ENCODE assay signal across 9 cellular contexts in the genomic region with DNA sequence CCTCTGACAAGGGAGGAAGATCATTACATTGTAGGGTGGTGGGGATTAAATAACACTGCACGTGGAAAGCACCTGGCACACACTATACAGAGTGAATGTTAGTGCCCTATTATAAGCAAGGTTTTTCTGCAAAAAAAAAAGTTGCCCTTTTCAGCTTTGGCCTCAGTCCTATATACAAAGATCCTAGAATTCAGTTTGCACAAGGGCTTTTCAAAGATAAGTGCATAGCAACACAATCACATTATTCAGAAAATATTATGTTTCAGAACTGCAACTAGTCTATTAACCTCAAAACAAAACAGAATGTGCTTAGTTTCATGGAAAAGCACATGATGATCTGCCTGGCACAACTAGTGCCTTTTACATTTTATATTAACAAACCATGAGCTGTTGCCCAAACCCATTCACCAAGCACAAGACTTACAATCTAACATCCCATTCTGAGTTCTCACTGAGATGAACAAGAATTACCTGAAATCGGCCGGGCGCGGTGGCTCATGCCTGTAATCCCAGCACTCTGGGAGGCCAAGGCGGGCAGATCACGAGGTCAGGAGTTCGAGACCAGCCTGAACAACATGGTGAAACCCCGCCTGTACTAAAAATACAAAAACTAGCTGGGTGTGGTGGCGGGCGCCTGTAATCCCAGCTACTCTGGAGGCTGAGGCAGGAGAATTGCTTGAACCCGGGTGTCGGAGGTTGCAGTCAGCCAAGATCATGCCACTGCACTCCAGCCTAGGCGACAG. TPM values are rescaled to one million over a fixed set of nuclear protein-coding genes. Genes with fewer than 3 reads are reported as not detected.
DNase-seq lines count a peak whose midpoint lies in the region; ATAC-seq and TF ChIP-seq lines count a peak whose summit lies in the region.
"Had no signal": no experiment of that assay in that cellular context is flagged by ENCODE, and none has a peak within 500 bp of the region (broad histone marks: within the 10 kb centered on the region; RNA-seq: fewer than 3 reads in every experiment).

No MANE protein-coding gene starts in this region.

- peak overlapping the region; percentile 98; the same call in 1 of the 2 replicates for H3K4me3 ChIP-seq in GM12864 (ENCODE audit: low read depth, low read length)

- H3K27me3 Mint-ChIP-seq in neural crest cell (ENCODE audit: low read depth): no peaks in the 10 kb centered on the region

- peak overlapping the region; percentile 74 for H3K4me3 Mint-ChIP-seq in neural crest cell

- no peaks in the 10 kb centered on the region for H3K9me3 Mint-ChIP-seq in neural crest cell

- DNase-seq in GM12864 (ENCODE audit: low read depth) (no peak), NCI-H2029 (lab: John Stamatoyannopoulos, UW) (peak; percentile 56), cerebellar cortex (ENCODE audit: low spot score) (peak; percentile 13), neural crest cell (ENCODE audit: low read depth, low spot score) (no peak), CD1c-positive myeloid dendritic cell (ENCODE audit: extremely low spot score) (no peak), activated gamma-delta T cell treated with Interleukin-2 at 50 U/mL for 16 hours (no peak)
- DNase-seq: retina had no signal

- no peak for TF ChIP-seq CTCF in GM12864 (IDR thresholded peaks at IDR 0.05; ENCODE audit: low read depth, low read length, missing control alignments)
- no peak for TF ChIP-seq CTCF in neural crest cell (conservative IDR thresholded peaks at IDR 0.05)

- H3K36me3 Mint-ChIP-seq in neural crest cell (ENCODE audit: low read depth): no peaks in the 10 kb centered on the region

- ATAC-seq in HG03025 (IDR thresholded peaks at IDR 0.05; ENCODE audit: low FRiP score, unreplicated experiment) (no peak), GM21737 (IDR thresholded peaks at IDR 0.05; ENCODE audit: unreplicated experiment) (no peak)

- H3K4me1 Mint-ChIP-seq in neural crest cell: peaks cover 34% of the 10 kb centered on the region

- H3K27ac Mint-ChIP-seq in neural crest cell (ENCODE audit: unreplicated experiment): no peak overlapping the region

RNA-seq across cellular contexts. Expression of a gene that starts 1.8 kb away (rescaled TPM):
- 53.8 and 55.7 TPM in 2 replicates for total RNA-seq in neural crest cell

RNA-seq across cellular contexts. Expression of a gene that starts 9.9 kb away (rescaled TPM):
- 41.5 and 51.9 TPM in 2 replicates for total RNA-seq in neural crest cell

Comparison
In these comparisons a context has a peak if more than half of its experiments do, and no peak if none do; other contexts are left out.
1. DNase-seq: peak in NCI-H2029 (single experiment) and cerebellar cortex (single experiment); none in GM12864 (single experiment), neural crest cell (single experiment), CD1c-positive myeloid dendritic cell (single experiment) and activated gamma-delta T cell treated with Interleukin-2 at 50 U/mL for 16 hours (single experiment).